17 cellular contexts compared by ENCODE assay signal in the genomic region with DNA sequence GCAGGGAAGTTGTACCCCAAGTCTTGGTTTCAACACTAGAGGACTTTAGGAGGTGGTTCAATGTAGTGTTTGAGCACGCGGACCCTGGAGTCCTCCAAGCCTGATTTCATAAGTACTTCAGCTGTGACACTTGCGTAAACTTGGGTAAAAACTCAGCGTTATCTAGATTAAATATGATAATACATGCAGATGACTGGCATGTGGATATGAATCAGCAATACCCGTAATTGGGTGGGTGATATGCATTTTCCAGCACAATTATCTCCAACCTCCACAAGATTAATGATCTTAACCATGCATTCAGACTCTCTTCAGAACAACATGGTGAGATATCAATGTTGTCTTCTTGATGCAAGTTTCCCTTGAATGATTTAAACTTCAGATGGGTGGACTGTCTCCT. TPM values are rescaled to one million over a fixed set of nuclear protein-coding genes. Genes with fewer than 3 reads are reported as not detected.
DNase-seq lines count a peak whose midpoint lies in the region; ATAC-seq and TF ChIP-seq lines count a peak whose summit lies in the region.
"Had no signal": no experiment of that assay in that cellular context is flagged by ENCODE, and none has a peak within 500 bp of the region (broad histone marks: within the 10 kb centered on the region; RNA-seq: fewer than 3 reads in every experiment).

No MANE protein-coding gene starts in this region.

- no peak for TF ChIP-seq EP300 in transverse colon (IDR thresholded peaks at IDR 0.05; ENCODE audit: low read depth)

- in situ Hi-C loops in transverse colon (cut with MboI; ENCODE audit: low pct_ligation_motif_present in 1 of 4, low pct_unique_long_range_greater_than_20kb in 1 of 4, low sequenced_read_pairs in 3 of 4), result no loop called here

- intact Hi-C loops in transverse colon (cut with DNase I; ENCODE audit: low total_unique reads), result no loop called here

- DNase-seq in NOMO-1 treated with DMSO at 0.1 percent for 48 hours (lab: John Stamatoyannopoulos, UW; ENCODE audit: unreplicated experiment) (peak; percentile 31), NOMO-1 (lab: John Stamatoyannopoulos, UW; ENCODE audit: unreplicated experiment in 2 of 2) (no peak), MV-4-11 (lab: John Stamatoyannopoulos, UW) (peak; percentile 3), fibroblast of pulmonary artery (ENCODE audit: low read depth) (peak; percentile 29), transverse colon (no peak), NCI-H1105 treated with DMSO at 0.1 percent for 48 hours (lab: John Stamatoyannopoulos, UW) (no peak)
- DNase-seq: CD4-positive, alpha-beta memory T cell; DMS153; DMS79; GDM1; H9 had no signal

- H3K27me3 ChIP-seq in transverse colon, result no peaks in the 10 kb centered on the region
- H3K27me3 ChIP-seq: BLaER1 had no signal

- no peak for TF ChIP-seq POLR2A in transverse colon (IDR thresholded peaks at IDR 0.05)

- no peaks in the 10 kb centered on the region for H3K36me3 ChIP-seq in transverse colon
- H3K36me3 ChIP-seq: BLaER1 had no signal

- no peak for ATAC-seq in GM19328 (IDR thresholded peaks at IDR 0.05; ENCODE audit: unreplicated experiment)

- 87 to 90% methylated on average over 5 of the region's 5 CpGs for WGBS in transverse colon (ENCODE audit: low coverage in 1 of 2), 2 donors

- TF ChIP-seq CTCF in fibroblast of pulmonary artery (IDR thresholded peaks at IDR 0.05; ENCODE audit: low read length, missing control alignments), result no peak
- TF ChIP-seq CTCF in transverse colon (IDR thresholded peaks at IDR 0.05), result no peak

- H3K9me3 ChIP-seq in transverse colon, result no peaks in the 10 kb centered on the region
- H3K9me3 ChIP-seq: BLaER1 had no signal

- H3K4me3 ChIP-seq in fibroblast of pulmonary artery (replicated peaks; ENCODE audit: low read depth, low read length), result no peak overlapping the region
- no peak overlapping the region for H3K4me3 ChIP-seq in transverse colon
- H3K4me3 ChIP-seq: BLaER1 had no signal

- no peak overlapping the region for H3K27ac ChIP-seq in transverse colon
- H3K27ac ChIP-seq: 22Rv1, BLaER1 had no signal

- peaks cover 0 to 43% (median 28%) of the 10 kb centered on the region in 4 donors for H3K4me1 ChIP-seq in transverse colon

RNA-seq across cellular contexts. Expression of a gene that starts 5.3 kb away (rescaled TPM):
- 10 to 100 TPM in 3 of 4 donors, 1 to 10 TPM in 1; 3.4 to 55.3 (median 18.2) TPM for total RNA-seq in transverse colon
- total RNA-seq: A673; CD4-positive, alpha-beta memory T cell; H1; H9 had no signal

RNA-seq across cellular contexts. Expression of a gene that starts 5.7 kb away (rescaled TPM):
- total RNA-seq in transverse colon, result 10 to 100 TPM; 13.5 to 40.2 (median 18.1) TPM
- total RNA-seq: A673; CD4-positive, alpha-beta memory T cell; Daoy; H1; H9 had no signal

RNA-seq across cellular contexts. Expression of a gene that starts 15.3 kb away (rescaled TPM):
- 10 to 100 TPM in 3 of 4 donors, 1 to 10 TPM in 1; 4.6 to 18.7 (median 10.5) TPM for total RNA-seq in transverse colon
- total RNA-seq: A673; CD4-positive, alpha-beta memory T cell; H1; H9 had no signal

RNA-seq across cellular contexts. Expression of a gene that starts 25.7 kb away (rescaled TPM):
- 10 to 100 TPM in 2 of 4 donors, 1 to 10 TPM in 2; 3.2 to 18.3 (median 7.9) TPM for total RNA-seq in transverse colon
- total RNA-seq: A673; CD4-positive, alpha-beta memory T cell; H1; H9 had no signal

RNA-seq across cellular contexts. Expression of a gene that starts 31.6 kb away (rescaled TPM):
- 1 to 10 TPM; 2.0 to 9.0 (median 4.9) TPM for total RNA-seq in transverse colon
- total RNA-seq: CD4-positive, alpha-beta memory T cell; Daoy; H1; H9 had no signal

Comparison
In these comparisons a context has a peak if more than half of its experiments do, and no peak if none do; other contexts are left out.
1. DNase-seq: peak in NOMO-1 treated with DMSO at 0.1 percent for 48 hours (single experiment), MV-4-11 (single experiment) and fibroblast of pulmonary artery (single experiment); none in NOMO-1 (0 of 2), transverse colon (single experiment) and NCI-H1105 treated with DMSO at 0.1 percent for 48 hours (single experiment).